Comparison of ENCODE assay signal across 1 cellular context in genomic region chr5:96935556-96936430, GRCh38.
TF ChIP-seq lines count a peak whose summit lies in the region.

Gene LNPEP, plus strand, starts transcription at chr5:96936080. Its CDS starts 76 bp downstream, at chr5:96936156.

TF ChIP-seq in K562, 482 proteins besides CTCF, POLR2A, EP300 and RAD21 (continued from another document and continues in another):
- TF ChIP-seq, protein P1, sequence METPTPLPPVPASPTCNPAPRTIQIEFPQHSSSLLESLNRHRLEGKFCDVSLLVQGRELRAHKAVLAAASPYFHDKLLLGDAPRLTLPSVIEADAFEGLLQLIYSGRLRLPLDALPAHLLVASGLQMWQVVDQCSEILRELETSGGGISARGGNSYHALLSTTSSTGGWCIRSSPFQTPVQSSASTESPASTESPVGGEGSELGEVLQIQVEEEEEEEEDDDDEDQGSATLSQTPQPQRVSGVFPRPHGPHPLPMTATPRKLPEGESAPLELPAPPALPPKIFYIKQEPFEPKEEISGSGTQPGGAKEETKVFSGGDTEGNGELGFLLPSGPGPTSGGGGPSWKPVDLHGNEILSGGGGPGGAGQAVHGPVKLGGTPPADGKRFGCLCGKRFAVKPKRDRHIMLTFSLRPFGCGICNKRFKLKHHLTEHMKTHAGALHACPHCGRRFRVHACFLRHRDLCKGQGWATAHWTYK (CRISPR knock-in tag; IDR thresholded peaks at IDR 0.05): peak; percentile 19; the same call in 1 of the 2 replicates
- TF ChIP-seq BDP1 (IDR thresholded peaks at IDR 0.05; ENCODE audit: insufficient read depth, insufficient read length): no peak
- no peak for TF ChIP-seq ZBTB5 (IDR thresholded peaks at IDR 0.05)
- no peak for TF ChIP-seq HNRNPH1 (optimal IDR thresholded peaks at IDR 0.05; ENCODE audit: low read depth, low read length)
- peak; percentile 50 for TF ChIP-seq FIP1L1 (IDR thresholded peaks at IDR 0.05; ENCODE audit: low read depth, low read length, poor library complexity, severe bottlenecking)
- TF ChIP-seq HDAC2 (IDR thresholded peaks at IDR 0.05): peak; percentile 29; the same call in 1 of the 2 replicates
- TF ChIP-seq ZNF609 (CRISPR knock-in tag; IDR thresholded peaks at IDR 0.05; ENCODE audit: borderline replicate concordance): 0 out of 2 replicates have a peak, but pooled peaks have one; percentile 35
- TF ChIP-seq KAT8 (IDR thresholded peaks at IDR 0.05; ENCODE audit: low read depth): no peak
- TF ChIP-seq, protein P2, sequence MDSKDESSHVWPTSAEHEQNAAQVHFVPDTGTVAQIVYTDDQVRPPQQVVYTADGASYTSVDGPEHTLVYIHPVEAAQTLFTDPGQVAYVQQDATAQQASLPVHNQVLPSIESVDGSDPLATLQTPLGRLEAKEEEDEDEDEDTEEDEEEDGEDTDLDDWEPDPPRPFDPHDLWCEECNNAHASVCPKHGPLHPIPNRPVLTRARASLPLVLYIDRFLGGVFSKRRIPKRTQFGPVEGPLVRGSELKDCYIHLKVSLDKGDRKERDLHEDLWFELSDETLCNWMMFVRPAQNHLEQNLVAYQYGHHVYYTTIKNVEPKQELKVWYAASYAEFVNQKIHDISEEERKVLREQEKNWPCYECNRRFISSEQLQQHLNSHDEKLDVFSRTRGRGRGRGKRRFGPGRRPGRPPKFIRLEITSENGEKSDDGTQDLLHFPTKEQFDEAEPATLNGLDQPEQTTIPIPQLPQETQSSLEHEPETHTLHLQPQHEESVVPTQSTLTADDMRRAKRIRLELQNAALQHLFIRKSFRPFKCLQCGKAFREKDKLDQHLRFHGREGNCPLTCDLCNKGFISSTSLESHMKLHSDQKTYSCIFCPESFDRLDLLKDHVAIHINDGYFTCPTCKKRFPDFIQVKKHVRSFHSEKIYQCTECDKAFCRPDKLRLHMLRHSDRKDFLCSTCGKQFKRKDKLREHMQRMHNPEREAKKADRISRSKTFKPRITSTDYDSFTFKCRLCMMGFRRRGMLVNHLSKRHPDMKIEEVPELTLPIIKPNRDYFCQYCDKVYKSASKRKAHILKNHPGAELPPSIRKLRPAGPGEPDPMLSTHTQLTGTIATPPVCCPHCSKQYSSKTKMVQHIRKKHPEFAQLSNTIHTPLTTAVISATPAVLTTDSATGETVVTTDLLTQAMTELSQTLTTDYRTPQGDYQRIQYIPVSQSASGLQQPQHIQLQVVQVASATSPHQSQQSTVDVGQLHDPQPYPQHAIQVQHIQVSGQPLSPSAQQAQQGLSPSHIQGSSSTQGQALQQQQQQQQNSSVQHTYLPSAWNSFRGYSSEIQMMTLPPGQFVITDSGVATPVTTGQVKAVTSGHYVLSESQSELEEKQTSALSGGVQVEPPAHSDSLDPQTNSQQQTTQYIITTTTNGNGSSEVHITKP (IDR thresholded peaks at IDR 0.05; ENCODE audit: partially characterized antibody): peak; percentile 73
- TF ChIP-seq SAFB (IDR thresholded peaks at IDR 0.05; ENCODE audit: borderline replicate concordance, low read depth, low read length): peak; percentile 74
- TF ChIP-seq U2AF2 (optimal IDR thresholded peaks at IDR 0.05; ENCODE audit: low read depth, low read length): no peak
- TF ChIP-seq TCF7 (IDR thresholded peaks at IDR 0.05; ENCODE audit: borderline replicate concordance): peak; percentile 39; the same call in 1 of the 2 replicates
- no peak; the same call in 1 of the 2 replicates for TF ChIP-seq GTF2F1 (IDR thresholded peaks at IDR 0.05; ENCODE audit: low read depth, low read length)
- TF ChIP-seq, protein P3, sequence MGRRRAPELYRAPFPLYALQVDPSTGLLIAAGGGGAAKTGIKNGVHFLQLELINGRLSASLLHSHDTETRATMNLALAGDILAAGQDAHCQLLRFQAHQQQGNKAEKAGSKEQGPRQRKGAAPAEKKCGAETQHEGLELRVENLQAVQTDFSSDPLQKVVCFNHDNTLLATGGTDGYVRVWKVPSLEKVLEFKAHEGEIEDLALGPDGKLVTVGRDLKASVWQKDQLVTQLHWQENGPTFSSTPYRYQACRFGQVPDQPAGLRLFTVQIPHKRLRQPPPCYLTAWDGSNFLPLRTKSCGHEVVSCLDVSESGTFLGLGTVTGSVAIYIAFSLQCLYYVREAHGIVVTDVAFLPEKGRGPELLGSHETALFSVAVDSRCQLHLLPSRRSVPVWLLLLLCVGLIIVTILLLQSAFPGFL (CRISPR knock-in tag; IDR thresholded peaks at IDR 0.05): no peak
- no peak for TF ChIP-seq NFATC3 (IDR thresholded peaks at IDR 0.05)
- TF ChIP-seq GATAD2A (IDR thresholded peaks at IDR 0.05): peak; percentile 90; the same call in 1 of the 2 replicates
- TF ChIP-seq RCOR1 (IDR thresholded peaks at IDR 0.05; ENCODE audit: borderline replicate concordance in 1 of 2, low read depth in 2 of 2, low read length in 2 of 2): peak; percentile 51 to 62; a peak in 3 of 4 replicates
- TF ChIP-seq, protein P4, sequence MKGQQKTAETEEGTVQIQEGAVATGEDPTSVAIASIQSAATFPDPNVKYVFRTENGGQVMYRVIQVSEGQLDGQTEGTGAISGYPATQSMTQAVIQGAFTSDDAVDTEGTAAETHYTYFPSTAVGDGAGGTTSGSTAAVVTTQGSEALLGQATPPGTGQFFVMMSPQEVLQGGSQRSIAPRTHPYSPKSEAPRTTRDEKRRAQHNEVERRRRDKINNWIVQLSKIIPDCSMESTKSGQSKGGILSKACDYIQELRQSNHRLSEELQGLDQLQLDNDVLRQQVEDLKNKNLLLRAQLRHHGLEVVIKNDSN (CRISPR knock-in tag; IDR thresholded peaks at IDR 0.05): no peak
- TF ChIP-seq ZNF740 (CRISPR knock-in tag; IDR thresholded peaks at IDR 0.05): 0 out of 2 replicates have a peak, but pooled peaks have one; percentile 13
- TF ChIP-seq ZNF740 (tag; IDR thresholded peaks at IDR 0.05): no peak
- TF ChIP-seq DMBX1 (CRISPR knock-in tag; IDR thresholded peaks at IDR 0.05; ENCODE audit: borderline replicate concordance): no peak
- TF ChIP-seq MAX (CRISPR knock-in tag; IDR thresholded peaks at IDR 0.05): no peak; the same call in 1 of the 2 replicates
- TF ChIP-seq CAMTA2 (CRISPR knock-in tag; conservative IDR thresholded peaks at IDR 0.05): no peak
- TF ChIP-seq TARDBP (IDR thresholded peaks at IDR 0.05): peak; percentile 38; the same call in 1 of the 2 replicates
- TF ChIP-seq SMARCE1 (IDR thresholded peaks at IDR 0.05): no peak
- TF ChIP-seq PTRF (tag; IDR thresholded peaks at IDR 0.05): no peak
- TF ChIP-seq ZNF165 (CRISPR knock-in tag; IDR thresholded peaks at IDR 0.05; ENCODE audit: borderline replicate concordance): no peak
- TF ChIP-seq ETS2 (tag; IDR thresholded peaks at IDR 0.05; ENCODE audit: borderline replicate concordance, poor library complexity, severe bottlenecking): no peak
- no peak for TF ChIP-seq ZNF518B (CRISPR knock-in tag; IDR thresholded peaks at IDR 0.05)
- TF ChIP-seq TFAP4 (CRISPR knock-in tag; IDR thresholded peaks at IDR 0.05; ENCODE audit: borderline replicate concordance): peak; percentile 96
- TF ChIP-seq ERF (CRISPR knock-in tag; IDR thresholded peaks at IDR 0.05): no peak
- TF ChIP-seq PCBP1 (IDR thresholded peaks at IDR 0.05; ENCODE audit: low read depth, low read length, poor library complexity, severe bottlenecking): peak; percentile 95
- TF ChIP-seq ZSCAN29 (IDR thresholded peaks at IDR 0.05): peak; percentile 70; the same call in 1 of the 2 replicates
- peak; percentile 76 for TF ChIP-seq CREM (IDR thresholded peaks at IDR 0.05; ENCODE audit: low read depth)
- TF ChIP-seq TOE1 (IDR thresholded peaks at IDR 0.05; ENCODE audit: borderline replicate concordance): peak; percentile 85
- no peak for TF ChIP-seq TOE1 (CRISPR knock-in tag; IDR thresholded peaks at IDR 0.05; ENCODE audit: borderline replicate concordance, low read depth)
- TF ChIP-seq, protein P5, sequence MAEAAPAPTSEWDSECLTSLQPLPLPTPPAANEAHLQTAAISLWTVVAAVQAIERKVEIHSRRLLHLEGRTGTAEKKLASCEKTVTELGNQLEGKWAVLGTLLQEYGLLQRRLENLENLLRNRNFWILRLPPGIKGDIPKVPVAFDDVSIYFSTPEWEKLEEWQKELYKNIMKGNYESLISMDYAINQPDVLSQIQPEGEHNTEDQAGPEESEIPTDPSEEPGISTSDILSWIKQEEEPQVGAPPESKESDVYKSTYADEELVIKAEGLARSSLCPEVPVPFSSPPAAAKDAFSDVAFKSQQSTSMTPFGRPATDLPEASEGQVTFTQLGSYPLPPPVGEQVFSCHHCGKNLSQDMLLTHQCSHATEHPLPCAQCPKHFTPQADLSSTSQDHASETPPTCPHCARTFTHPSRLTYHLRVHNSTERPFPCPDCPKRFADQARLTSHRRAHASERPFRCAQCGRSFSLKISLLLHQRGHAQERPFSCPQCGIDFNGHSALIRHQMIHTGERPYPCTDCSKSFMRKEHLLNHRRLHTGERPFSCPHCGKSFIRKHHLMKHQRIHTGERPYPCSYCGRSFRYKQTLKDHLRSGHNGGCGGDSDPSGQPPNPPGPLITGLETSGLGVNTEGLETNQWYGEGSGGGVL (CRISPR knock-in tag; IDR thresholded peaks at IDR 0.05): no peak
